ENCODE assay signal across 1 cellular context in the genomic region with DNA sequence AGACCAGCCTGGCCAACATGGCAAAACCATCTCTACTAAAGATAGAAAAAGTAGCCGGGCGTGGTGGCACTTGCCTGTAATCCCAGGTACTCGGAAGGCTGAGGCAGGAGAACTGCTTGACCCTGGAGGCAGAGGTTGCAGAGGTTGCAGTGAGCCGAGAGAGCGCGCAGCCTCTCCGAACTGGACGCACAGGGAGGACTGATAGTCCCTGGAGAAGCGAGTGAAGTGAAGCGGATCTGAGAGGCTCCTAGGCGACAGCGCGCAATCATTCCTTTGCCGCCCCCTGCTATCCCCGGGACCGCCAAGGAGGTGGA.
TF ChIP-seq lines count a peak whose summit lies in the region.

No MANE protein-coding gene starts in this region.

TF ChIP-seq in WTC11, 78 proteins besides CTCF, POLR2A, EP300 and RAD21 (continued from another document):
- TF ChIP-seq, protein P1, sequence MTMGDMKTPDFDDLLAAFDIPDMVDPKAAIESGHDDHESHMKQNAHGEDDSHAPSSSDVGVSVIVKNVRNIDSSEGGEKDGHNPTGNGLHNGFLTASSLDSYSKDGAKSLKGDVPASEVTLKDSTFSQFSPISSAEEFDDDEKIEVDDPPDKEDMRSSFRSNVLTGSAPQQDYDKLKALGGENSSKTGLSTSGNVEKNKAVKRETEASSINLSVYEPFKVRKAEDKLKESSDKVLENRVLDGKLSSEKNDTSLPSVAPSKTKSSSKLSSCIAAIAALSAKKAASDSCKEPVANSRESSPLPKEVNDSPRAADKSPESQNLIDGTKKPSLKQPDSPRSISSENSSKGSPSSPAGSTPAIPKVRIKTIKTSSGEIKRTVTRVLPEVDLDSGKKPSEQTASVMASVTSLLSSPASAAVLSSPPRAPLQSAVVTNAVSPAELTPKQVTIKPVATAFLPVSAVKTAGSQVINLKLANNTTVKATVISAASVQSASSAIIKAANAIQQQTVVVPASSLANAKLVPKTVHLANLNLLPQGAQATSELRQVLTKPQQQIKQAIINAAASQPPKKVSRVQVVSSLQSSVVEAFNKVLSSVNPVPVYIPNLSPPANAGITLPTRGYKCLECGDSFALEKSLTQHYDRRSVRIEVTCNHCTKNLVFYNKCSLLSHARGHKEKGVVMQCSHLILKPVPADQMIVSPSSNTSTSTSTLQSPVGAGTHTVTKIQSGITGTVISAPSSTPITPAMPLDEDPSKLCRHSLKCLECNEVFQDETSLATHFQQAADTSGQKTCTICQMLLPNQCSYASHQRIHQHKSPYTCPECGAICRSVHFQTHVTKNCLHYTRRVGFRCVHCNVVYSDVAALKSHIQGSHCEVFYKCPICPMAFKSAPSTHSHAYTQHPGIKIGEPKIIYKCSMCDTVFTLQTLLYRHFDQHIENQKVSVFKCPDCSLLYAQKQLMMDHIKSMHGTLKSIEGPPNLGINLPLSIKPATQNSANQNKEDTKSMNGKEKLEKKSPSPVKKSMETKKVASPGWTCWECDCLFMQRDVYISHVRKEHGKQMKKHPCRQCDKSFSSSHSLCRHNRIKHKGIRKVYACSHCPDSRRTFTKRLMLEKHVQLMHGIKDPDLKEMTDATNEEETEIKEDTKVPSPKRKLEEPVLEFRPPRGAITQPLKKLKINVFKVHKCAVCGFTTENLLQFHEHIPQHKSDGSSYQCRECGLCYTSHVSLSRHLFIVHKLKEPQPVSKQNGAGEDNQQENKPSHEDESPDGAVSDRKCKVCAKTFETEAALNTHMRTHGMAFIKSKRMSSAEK (CRISPR knock-in tag; IDR thresholded peaks at IDR 0.05; ENCODE audit: borderline replicate concordance) = no peak
- TF ChIP-seq ZNF317 (CRISPR knock-in tag; IDR thresholded peaks at IDR 0.05; ENCODE audit: borderline replicate concordance, low read depth) (no peak), PRRX2 (CRISPR knock-in tag; IDR thresholded peaks at IDR 0.05) (no peak), TEAD4 (CRISPR knock-in tag; IDR thresholded peaks at IDR 0.05) (no peak), ZNF263 (CRISPR knock-in tag; IDR thresholded peaks at IDR 0.05; ENCODE audit: low read depth) (no peak), GTF2I (CRISPR knock-in tag; conservative IDR thresholded peaks at IDR 0.05) (no peak)
- TF ChIP-seq, protein P2, sequence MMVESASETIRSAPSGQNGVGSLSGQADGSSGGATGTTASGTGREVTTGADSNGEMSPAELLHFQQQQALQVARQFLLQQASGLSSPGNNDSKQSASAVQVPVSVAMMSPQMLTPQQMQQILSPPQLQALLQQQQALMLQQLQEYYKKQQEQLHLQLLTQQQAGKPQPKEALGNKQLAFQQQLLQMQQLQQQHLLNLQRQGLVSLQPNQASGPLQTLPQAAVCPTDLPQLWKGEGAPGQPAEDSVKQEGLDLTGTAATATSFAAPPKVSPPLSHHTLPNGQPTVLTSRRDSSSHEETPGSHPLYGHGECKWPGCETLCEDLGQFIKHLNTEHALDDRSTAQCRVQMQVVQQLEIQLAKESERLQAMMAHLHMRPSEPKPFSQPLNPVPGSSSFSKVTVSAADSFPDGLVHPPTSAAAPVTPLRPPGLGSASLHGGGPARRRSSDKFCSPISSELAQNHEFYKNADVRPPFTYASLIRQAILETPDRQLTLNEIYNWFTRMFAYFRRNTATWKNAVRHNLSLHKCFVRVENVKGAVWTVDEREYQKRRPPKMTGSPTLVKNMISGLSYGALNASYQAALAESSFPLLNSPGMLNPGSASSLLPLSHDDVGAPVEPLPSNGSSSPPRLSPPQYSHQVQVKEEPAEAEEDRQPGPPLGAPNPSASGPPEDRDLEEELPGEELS (CRISPR knock-in tag; IDR thresholded peaks at IDR 0.05) = no peak
- TF ChIP-seq, protein P3, sequence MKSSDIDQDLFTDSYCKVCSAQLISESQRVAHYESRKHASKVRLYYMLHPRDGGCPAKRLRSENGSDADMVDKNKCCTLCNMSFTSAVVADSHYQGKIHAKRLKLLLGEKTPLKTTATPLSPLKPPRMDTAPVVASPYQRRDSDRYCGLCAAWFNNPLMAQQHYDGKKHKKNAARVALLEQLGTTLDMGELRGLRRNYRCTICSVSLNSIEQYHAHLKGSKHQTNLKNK (CRISPR knock-in tag; IDR thresholded peaks at IDR 0.05) = no peak
